In genomic region chr10:88062385-88062784, GRCh38 we compare ENCODE assay signal across 11 cellular contexts.
A peak's percentile ranks its signal among the peaks of the same experiment; 100 is the strongest.
DNase-seq lines count a peak whose midpoint lies in the region; ATAC-seq, FAIRE-seq and TF ChIP-seq lines count a peak whose summit lies in the region.
"Had no signal": no experiment of that assay in that cellular context is flagged by ENCODE, and none has a peak within 500 bp of the region (broad histone marks: within the 10 kb centered on the region; RNA-seq: fewer than 3 reads in every experiment).

No MANE protein-coding gene starts in this region.

- no peaks in the 10 kb centered on the region for H3K27me3 Mint-ChIP-seq in activated CD8-positive, alpha-beta memory T cell treated with anti-CD3 and anti-CD28 coated beads, Interleukin-2, amount 10 ng/mL, durations not matched to agents 7 days and 5 days
- H3K27me3 Mint-ChIP-seq: effector memory CD8-positive, alpha-beta T cell had no signal

- H3K27ac ChIP-seq in SJSA1 (peak overlapping the region; percentile 90), heart right ventricle (peak overlapping the region; percentile 6 to 87 (median 58))

- WGBS in heart right ventricle, 2 donors: 63 to 80% methylated on average over 6 of the region's 6 CpGs

- H3K4me1 ChIP-seq in SJSA1 (replicated peaks) (peaks cover 19% of the 10 kb centered on the region), heart right ventricle (peaks cover 6 to 74% (median 46%) of the 10 kb centered on the region in 9 donors)

- H3K9me3 ChIP-seq in SJSA1 (replicated peaks) (no peaks in the 10 kb centered on the region; the same call in 1 of the 2 replicates), heart right ventricle (no peaks in the 10 kb centered on the region)

- H3K27ac Mint-ChIP-seq in activated CD8-positive, alpha-beta memory T cell treated with anti-CD3 and anti-CD28 coated beads, Interleukin-2, amount 10 ng/mL, durations not matched to agents 7 days and 5 days: no peak overlapping the region

- peak in 5 of 8 donors; percentile 8 to 56 (median 36) for ATAC-seq in heart right ventricle
- ATAC-seq in sciatic nerve: peak; percentile 66
- no peak for ATAC-seq in activated CD8-positive, alpha-beta memory T cell treated with anti-CD3 and anti-CD28 coated beads, Interleukin-2, amount 10 ng/mL, durations not matched to agents 7 days and 5 days
- ATAC-seq: effector memory CD8-positive, alpha-beta T cell had no signal

- DNase-seq in GM12892 (ENCODE audit: insufficient read length) (no peak), SJSA1 (ENCODE audit: low read depth in 1 of 2, low spot score in 2 of 2) (peak in 1 of 2 experiments; percentile 43), heart right ventricle (peak in 1 of 2 donors; percentile 10), sciatic nerve (ENCODE audit: low spot score) (no peak), NCI-H187 treated with DMSO at 0.1 percent for 48 hours (lab: John Stamatoyannopoulos, UW) (no peak), ecto neural progenitor cell (ENCODE audit: low spot score) (no peak), Ammon's horn (ENCODE audit: low spot score) (no peak)
- DNase-seq in activated CD8-positive, alpha-beta memory T cell treated with anti-CD3 and anti-CD28 coated beads, Interleukin-2, amount 10 ng/mL, durations not matched to agents 7 days and 5 days: no peak
- DNase-seq: effector memory CD8-positive, alpha-beta T cell; kidney; NCI-H1930 had no signal

- no peaks in the 10 kb centered on the region for H3K9me3 Mint-ChIP-seq in activated CD8-positive, alpha-beta memory T cell treated with anti-CD3 and anti-CD28 coated beads, Interleukin-2, amount 10 ng/mL, durations not matched to agents 7 days and 5 days (ENCODE audit: low read depth)

- H3K4me1 Mint-ChIP-seq in activated CD8-positive, alpha-beta memory T cell treated with anti-CD3 and anti-CD28 coated beads, Interleukin-2, amount 10 ng/mL, durations not matched to agents 7 days and 5 days: peaks cover 43% of the 10 kb centered on the region

- no peak for TF ChIP-seq POLR2A in GM12892 (IDR thresholded peaks at IDR 0.05; ENCODE audit: low read depth, low read length)

- H3K27me3 ChIP-seq in SJSA1 (replicated peaks): no peaks in the 10 kb centered on the region
- no peaks in the 10 kb centered on the region for H3K27me3 ChIP-seq in heart right ventricle

- H3K36me3 ChIP-seq in SJSA1 (no peaks in the 10 kb centered on the region), heart right ventricle (no peaks in the 10 kb centered on the region)

- FAIRE-seq in GM12892 (lab: Jason Lieb, UNC): peak; percentile 91
- FAIRE-seq: kidney had no signal

- H3K4me3 Mint-ChIP-seq in activated CD8-positive, alpha-beta memory T cell treated with anti-CD3 and anti-CD28 coated beads, Interleukin-2, amount 10 ng/mL, durations not matched to agents 7 days and 5 days: no peak overlapping the region
- H3K4me3 Mint-ChIP-seq: effector memory CD8-positive, alpha-beta T cell had no signal

- intact Hi-C loops in heart right ventricle (cut with DNase I) (loop anchor here in 1 of 10 donors (5.0 kb wide), 1 partner anchor 200 kb away; the partner anchor contains the start of genes KLLN and PTEN), sciatic nerve (cut with DNase I) (no loop called here)

- CTCF ChIA-PET in activated CD8-positive, alpha-beta memory T cell treated with anti-CD3 and anti-CD28 coated beads, Interleukin-2, amount 10 ng/mL, durations not matched to agents 7 days and 5 days (lab: Charles Lee): interaction anchor here (1.1 kb wide), 1 partner anchor 10 kb away, joined by 3 read pairs; no protein-coding TSS in a partner anchor

- no peak for TF ChIP-seq CTCF in heart right ventricle (IDR thresholded peaks at IDR 0.05)

- peaks cover 2% of the 10 kb centered on the region for H3K36me3 Mint-ChIP-seq in activated CD8-positive, alpha-beta memory T cell treated with anti-CD3 and anti-CD28 coated beads, Interleukin-2, amount 10 ng/mL, durations not matched to agents 7 days and 5 days

- no peak overlapping the region for H3K4me3 ChIP-seq in SJSA1
- no peak overlapping the region for H3K4me3 ChIP-seq in heart right ventricle
